15 cellular contexts compared by ENCODE assay signal in genomic region chr12:96466939-96467751, GRCh38. TPM values are rescaled to one million over a fixed set of nuclear protein-coding genes. Genes with fewer than 3 reads are reported as not detected.
DNase-seq lines count a peak whose midpoint lies in the region; ATAC-seq, FAIRE-seq and TF ChIP-seq lines count a peak whose summit lies in the region.
"Had no signal": no experiment of that assay in that cellular context is flagged by ENCODE, and none has a peak within 500 bp of the region (broad histone marks: within the 10 kb centered on the region; RNA-seq: fewer than 3 reads in every experiment).

No MANE protein-coding gene starts in this region.

- H3K4me3 ChIP-seq in bronchial epithelial cell (ENCODE audit: low read depth, low read length) (no peak overlapping the region), body of pancreas (no peak overlapping the region)

- H3K4me1 ChIP-seq in body of pancreas, result no peaks in the 10 kb centered on the region

- DNase-seq in EL, result peak; percentile 46
- peak; percentile 84 for DNase-seq in M059J (ENCODE audit: low read depth)
- DNase-seq in bronchial epithelial cell (ENCODE audit: low read depth), result peak; percentile 77
- DNase-seq in left kidney (ENCODE audit: low read depth, low spot score), result peak; percentile 59
- DNase-seq in retina, result no peak
- DNase-seq in body of pancreas, result no peak
- no peak for DNase-seq in C1 segment of cervical spinal cord (lab: John Stamatoyannopoulos, UW)
- DNase-seq: activated CD4-positive, alpha-beta T cell treated with anti-CD3 and anti-CD28 coated beads, Interleukin-2, amount 10 ng/mL, durations not matched to agents 24 days and 14 days; activated naive CD8-positive, alpha-beta T cell treated with anti-CD3 and anti-CD28 coated beads, Interleukin-2, amount 50 U/mL, for 24 hours; activated T-cell treated with anti-CD3 and anti-CD28 coated beads, Interleukin-2, amount 50 U/mL, for 24 hours; NCI-H1092 treated with DMSO at 0.1 percent for 48 hours; NCI-H524 treated with DMSO at 0.1 percent for 48 hours had no signal

- no peaks in the 10 kb centered on the region for H3K9me3 ChIP-seq in body of pancreas

- TF ChIP-seq CTCF in bronchial epithelial cell (IDR thresholded peaks at IDR 0.05; ENCODE audit: insufficient read depth, low read length, severe bottlenecking) (no peak), body of pancreas (IDR thresholded peaks at IDR 0.05) (no peak)

- TF ChIP-seq POLR2A in body of pancreas (IDR thresholded peaks at IDR 0.05), result no peak

- 46 to 49% methylated on average over 3 of the region's 3 CpGs for WGBS in body of pancreas, 2 donors

- no peak for ATAC-seq in HG03108 (IDR thresholded peaks at IDR 0.05; ENCODE audit: unreplicated experiment)
- ATAC-seq in body of pancreas, result no peak
- ATAC-seq: activated naive CD8-positive, alpha-beta T cell treated with anti-CD3 and anti-CD28 coated beads, Interleukin-2, amount 50 U/mL, for 24 hours; stimulated activated effector memory CD8-positive, alpha-beta T cell treated with anti-CD3 and anti-CD28 coated beads, Interleukin-12 subunit alpha, Interleukin-12 subunit beta, amount 100 ng/mL, for 72 hours had no signal

- intact Hi-C loops in body of pancreas (cut with DNase I), result no loop called here

- no peaks in the 10 kb centered on the region for H3K36me3 ChIP-seq in bronchial epithelial cell (ENCODE audit: control insufficient read depth, insufficient read depth, low read length)
- no peaks in the 10 kb centered on the region for H3K36me3 ChIP-seq in body of pancreas (replicated peaks in 1 of 2; ENCODE audit: insufficient read depth in 1 of 2, low read depth in 2 of 2)

- H3K27me3 ChIP-seq in bronchial epithelial cell (ENCODE audit: control insufficient read depth, insufficient read depth, low read length) (no peaks in the 10 kb centered on the region), body of pancreas (no peaks in the 10 kb centered on the region)

- FAIRE-seq in bronchial epithelial cell (lab: Jason Lieb, UNC), result peak; percentile 86
- FAIRE-seq: GM18507 had no signal

- H3K27ac ChIP-seq in body of pancreas, result no peak overlapping the region

RNA-seq across cellular contexts. Expression of gene CFAP54, which starts 22.2 kb away (rescaled TPM):
- total RNA-seq in M059J (2014; rRNA removed; shearing (Covaris generic)), result 0.57 and 1.8 TPM in 2 replicates
- total RNA-seq in bronchial epithelial cell (0.26 TPM in 2 replicates), body of pancreas (under 1 TPM in 1 of 2 donors, not detected in 1; 0.52 TPM)

Comparison
In these comparisons a context has a peak if more than half of its experiments do, and no peak if none do; other contexts are left out.
1. DNase-seq: peak in EL (single experiment), M059J (single experiment), bronchial epithelial cell (single experiment) and left kidney (single experiment); none in retina (single experiment), body of pancreas (0 of 4) and C1 segment of cervical spinal cord (0 of 14).